In genomic region chr21:29192999-29193563, GRCh38 we compare ENCODE assay signal across 1 cellular context.
TF ChIP-seq lines count a peak whose summit lies in the region.

No MANE protein-coding gene starts in this region.

TF ChIP-seq in SK-N-SH, 30 proteins besides CTCF, POLR2A, EP300 and RAD21 (continued from another document):
- TF ChIP-seq, protein P1, sequence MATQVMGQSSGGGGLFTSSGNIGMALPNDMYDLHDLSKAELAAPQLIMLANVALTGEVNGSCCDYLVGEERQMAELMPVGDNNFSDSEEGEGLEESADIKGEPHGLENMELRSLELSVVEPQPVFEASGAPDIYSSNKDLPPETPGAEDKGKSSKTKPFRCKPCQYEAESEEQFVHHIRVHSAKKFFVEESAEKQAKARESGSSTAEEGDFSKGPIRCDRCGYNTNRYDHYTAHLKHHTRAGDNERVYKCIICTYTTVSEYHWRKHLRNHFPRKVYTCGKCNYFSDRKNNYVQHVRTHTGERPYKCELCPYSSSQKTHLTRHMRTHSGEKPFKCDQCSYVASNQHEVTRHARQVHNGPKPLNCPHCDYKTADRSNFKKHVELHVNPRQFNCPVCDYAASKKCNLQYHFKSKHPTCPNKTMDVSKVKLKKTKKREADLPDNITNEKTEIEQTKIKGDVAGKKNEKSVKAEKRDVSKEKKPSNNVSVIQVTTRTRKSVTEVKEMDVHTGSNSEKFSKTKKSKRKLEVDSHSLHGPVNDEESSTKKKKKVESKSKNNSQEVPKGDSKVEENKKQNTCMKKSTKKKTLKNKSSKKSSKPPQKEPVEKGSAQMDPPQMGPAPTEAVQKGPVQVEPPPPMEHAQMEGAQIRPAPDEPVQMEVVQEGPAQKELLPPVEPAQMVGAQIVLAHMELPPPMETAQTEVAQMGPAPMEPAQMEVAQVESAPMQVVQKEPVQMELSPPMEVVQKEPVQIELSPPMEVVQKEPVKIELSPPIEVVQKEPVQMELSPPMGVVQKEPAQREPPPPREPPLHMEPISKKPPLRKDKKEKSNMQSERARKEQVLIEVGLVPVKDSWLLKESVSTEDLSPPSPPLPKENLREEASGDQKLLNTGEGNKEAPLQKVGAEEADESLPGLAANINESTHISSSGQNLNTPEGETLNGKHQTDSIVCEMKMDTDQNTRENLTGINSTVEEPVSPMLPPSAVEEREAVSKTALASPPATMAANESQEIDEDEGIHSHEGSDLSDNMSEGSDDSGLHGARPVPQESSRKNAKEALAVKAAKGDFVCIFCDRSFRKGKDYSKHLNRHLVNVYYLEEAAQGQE (IDR thresholded peaks at IDR 0.05; ENCODE audit: low read depth, low read length), result no peak
- TF ChIP-seq IRF3 (IDR thresholded peaks at IDR 0.05; ENCODE audit: low read depth, low read length) (no peak), SMC3 (IDR thresholded peaks at IDR 0.05; ENCODE audit: low read depth, low read length) (no peak), FOSL2 (IDR thresholded peaks at IDR 0.05; ENCODE audit: borderline replicate concordance, low read depth) (no peak), NRF1 (IDR thresholded peaks at IDR 0.05; ENCODE audit: low read depth, low read length) (peak; percentile 53), GABPA (IDR thresholded peaks at IDR 0.05; ENCODE audit: low read depth) (no peak), RFX5 (IDR thresholded peaks at IDR 0.05; ENCODE audit: low read length) (no peak), CHD2 (IDR thresholded peaks at IDR 0.05; ENCODE audit: low read length, partially characterized antibody) (peak; percentile 71), MAX (IDR thresholded peaks at IDR 0.05; ENCODE audit: low read depth) (no peak; the same call in 1 of the 2 replicates), SIN3A (IDR thresholded peaks at IDR 0.05; ENCODE audit: borderline replicate concordance, low read depth, low read length) (peak; percentile 30; the same call in 1 of the 2 replicates), GATA2 (CRISPR knock-in tag; IDR thresholded peaks at IDR 0.05) (0 out of 2 replicates have a peak, but pooled peaks have one; percentile 35)
- TF ChIP-seq, protein P2, sequence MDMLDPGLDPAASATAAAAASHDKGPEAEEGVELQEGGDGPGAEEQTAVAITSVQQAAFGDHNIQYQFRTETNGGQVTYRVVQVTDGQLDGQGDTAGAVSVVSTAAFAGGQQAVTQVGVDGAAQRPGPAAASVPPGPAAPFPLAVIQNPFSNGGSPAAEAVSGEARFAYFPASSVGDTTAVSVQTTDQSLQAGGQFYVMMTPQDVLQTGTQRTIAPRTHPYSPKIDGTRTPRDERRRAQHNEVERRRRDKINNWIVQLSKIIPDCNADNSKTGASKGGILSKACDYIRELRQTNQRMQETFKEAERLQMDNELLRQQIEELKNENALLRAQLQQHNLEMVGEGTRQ (IDR thresholded peaks at IDR 0.05; ENCODE audit: borderline replicate concordance, low read depth, low read length), result no peak
- TF ChIP-seq, protein P3, sequence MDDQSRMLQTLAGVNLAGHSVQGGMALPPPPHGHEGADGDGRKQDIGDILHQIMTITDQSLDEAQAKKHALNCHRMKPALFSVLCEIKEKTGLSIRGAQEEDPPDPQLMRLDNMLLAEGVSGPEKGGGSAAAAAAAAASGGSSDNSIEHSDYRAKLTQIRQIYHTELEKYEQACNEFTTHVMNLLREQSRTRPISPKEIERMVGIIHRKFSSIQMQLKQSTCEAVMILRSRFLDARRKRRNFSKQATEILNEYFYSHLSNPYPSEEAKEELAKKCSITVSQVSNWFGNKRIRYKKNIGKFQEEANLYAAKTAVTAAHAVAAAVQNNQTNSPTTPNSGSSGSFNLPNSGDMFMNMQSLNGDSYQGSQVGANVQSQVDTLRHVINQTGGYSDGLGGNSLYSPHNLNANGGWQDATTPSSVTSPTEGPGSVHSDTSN (IDR thresholded peaks at IDR 0.05), result peak; percentile 64
